In genomic region chr4:57280481-57280880, GRCh38 we compare ENCODE assay signal across 15 cellular contexts.
"Had no signal": no experiment of that assay in that cellular context is flagged by ENCODE, and none has a peak within 500 bp of the region (broad histone marks: within the 10 kb centered on the region; RNA-seq: fewer than 3 reads in every experiment).

No MANE protein-coding gene starts in this region.

- H3K9me3 Mint-ChIP-seq: natural killer cell treated with Interleukin-12 subunit alpha and Interleukin-12 subunit beta and Interleukin-15 and Interleukin-18, amount 100 ng/mL, for 72 hours had no signal

- ATAC-seq: esophagus mucosa; heart left ventricle; left colon; natural killer cell treated with Interleukin-12 subunit alpha and Interleukin-12 subunit beta and Interleukin-15 and Interleukin-18, amount 100 ng/mL, for 72 hours; pancreas; right cardiac atrium had no signal

- H3K27me3 Mint-ChIP-seq: progenitor cell of endocrine pancreas had no signal

- H3K9me3 ChIP-seq: heart left ventricle, pancreas had no signal

- DNase-seq: cortex of kidney; dorsolateral prefrontal cortex; effector CD8-positive, alpha-beta T cell; heart left ventricle; hippocampal formation; left colon; occipital lobe; pancreas; right cardiac atrium; small intestine; stimulated activated CD4-positive, alpha-beta T cell treated with anti-CD3 and anti-CD28 coated beads, Interleukin-2, amount 100 ng/mL, for 48 hours; stimulated activated naive CD4-positive, alpha-beta T cell treated with Interleukin-2 at 50 U/mL for 16 hours had no signal

- H3K36me3 ChIP-seq: heart left ventricle, pancreas had no signal

- H3K27ac Mint-ChIP-seq: natural killer cell treated with Interleukin-12 subunit alpha and Interleukin-12 subunit beta and Interleukin-15 and Interleukin-18, amount 100 ng/mL, for 72 hours; progenitor cell of endocrine pancreas had no signal

- H3K4me3 ChIP-seq: dorsolateral prefrontal cortex, heart left ventricle, pancreas had no signal

- H3K27me3 ChIP-seq: dorsolateral prefrontal cortex, heart left ventricle, pancreas had no signal

- H3K4me1 ChIP-seq: heart left ventricle, pancreas had no signal

- H3K27ac ChIP-seq: dorsolateral prefrontal cortex, heart left ventricle, pancreas had no signal

- H3K4me3 Mint-ChIP-seq: natural killer cell treated with Interleukin-12 subunit alpha and Interleukin-12 subunit beta and Interleukin-15 and Interleukin-18, amount 100 ng/mL, for 72 hours had no signal

- H3K36me3 Mint-ChIP-seq: natural killer cell treated with Interleukin-12 subunit alpha and Interleukin-12 subunit beta and Interleukin-15 and Interleukin-18, amount 100 ng/mL, for 72 hours had no signal
